ENCODE assay signal across 8 cellular contexts in genomic region chr22:43230983-43231723, GRCh38. TPM values are rescaled to one million over a fixed set of nuclear protein-coding genes. Genes with fewer than 3 reads are reported as not detected.
A peak's percentile ranks its signal among the peaks of the same experiment; 100 is the strongest.
DNase-seq lines count a peak whose midpoint lies in the region; ATAC-seq, FAIRE-seq and TF ChIP-seq lines count a peak whose summit lies in the region.

No MANE protein-coding gene starts in this region.

- H3K27ac ChIP-seq in lower lobe of right lung: no peak overlapping the region

- H3K4me3 Mint-ChIP-seq in chondrocyte (ENCODE audit: unreplicated experiment): no peak overlapping the region

- H3K4me1 ChIP-seq in lower lobe of right lung: no peaks in the 10 kb centered on the region

- H3K27me3 Mint-ChIP-seq in chondrocyte (ENCODE audit: low read depth): peaks cover 29% of the 10 kb centered on the region

- no peak overlapping the region for H3K4me3 ChIP-seq in lower lobe of right lung

- in situ Hi-C loops in ACHN (cut with HindIII; ENCODE audit: low pct_ligation_motif_present, low pct_unique_long_range_greater_than_20kb, low sequenced_read_pairs): no loop called here

- no peaks in the 10 kb centered on the region for H3K9me3 ChIP-seq in lower lobe of right lung

- H3K27me3 ChIP-seq in lower lobe of right lung (ENCODE audit: low read depth): no peaks in the 10 kb centered on the region

- peak; percentile 41 for DNase-seq in ACHN
- DNase-seq in GM12891 (ENCODE audit: insufficient read length, low spot score): peak; percentile 94
- peak; percentile 83 for DNase-seq in NCI-H2171 treated with DMSO at 0.1 percent for 48 hours (lab: John Stamatoyannopoulos, UW)
- peak; percentile 68 for DNase-seq in activated CD4-positive, CD25-positive, alpha-beta regulatory T cell treated with anti-CD3 and anti-CD28 coated beads, Interleukin-2, amount 50 U/mL, for 72 hours
- no peak for DNase-seq in chondrocyte (ENCODE audit: low spot score)
- DNase-seq in lower lobe of right lung: peak; percentile 67
- DNase-seq in stimulated activated CD8-positive, alpha-beta memory T cell treated with anti-CD3 and anti-CD28 coated beads, Interleukin-2, amount 100 ng/mL, for 48 hours (ENCODE audit: low read depth in 2 of 2): peak; percentile 36 to 52

- intact Hi-C loops in lower lobe of right lung (cut with DNase I): no loop called here

- ATAC-seq in lower lobe of right lung (peak; percentile 74 to 75), GM21515 (IDR thresholded peaks at IDR 0.05; ENCODE audit: unreplicated experiment) (no peak)

- no peak for TF ChIP-seq POLR2A in GM12891 (IDR thresholded peaks at IDR 0.05; ENCODE audit: low read depth, low read length)

- no peaks in the 10 kb centered on the region for H3K36me3 ChIP-seq in lower lobe of right lung

- peak; percentile 97 for TF ChIP-seq CTCF in chondrocyte (IDR thresholded peaks at IDR 0.05)
- peak; percentile 93 for TF ChIP-seq CTCF in lower lobe of right lung (IDR thresholded peaks at IDR 0.05)

- FAIRE-seq in GM12891 (lab: Jason Lieb, UNC): peak; percentile 95

- H3K4me1 Mint-ChIP-seq in chondrocyte (ENCODE audit: low read depth): peaks cover 10% of the 10 kb centered on the region

- H3K27ac Mint-ChIP-seq in chondrocyte (ENCODE audit: unreplicated experiment): peak overlapping the region; percentile 59

- peaks cover 2% of the 10 kb centered on the region for H3K36me3 Mint-ChIP-seq in chondrocyte (ENCODE audit: low read depth)

- no peaks in the 10 kb centered on the region for H3K9me3 Mint-ChIP-seq in chondrocyte (ENCODE audit: low read depth)

TF ChIP-seq in GM12891, 5 proteins besides CTCF, POLR2A, EP300 and RAD21:
- TF ChIP-seq POU2F2 (IDR thresholded peaks at IDR 0.05; ENCODE audit: low read depth, low read length) (no peak), SPI1 (IDR thresholded peaks at IDR 0.05; ENCODE audit: low read depth, low read length) (no peak), TAF1 (IDR thresholded peaks at IDR 0.05; ENCODE audit: low read depth, low read length) (no peak), PAX5 (IDR thresholded peaks at IDR 0.05; ENCODE audit: insufficient read depth, low read length, severe bottlenecking) (no peak), POLR2AphosphoS5 (IDR thresholded peaks at IDR 0.05; ENCODE audit: low read depth, low read length) (no peak)
TF ChIP-seq in GM12891: peak in this region for 0.

RNA-seq across cellular contexts. Expression of gene TTLL12, which starts 44.2 kb away (rescaled TPM):
- 30.0 TPM for polyA plus RNA-seq in GM12891 (2012; ENCODE audit: low read depth, missing spikeins)
- 33.5 to 36.4 TPM (median 35.6 TPM) in 3 replicates for total RNA-seq in chondrocyte
- 21.6 TPM for total RNA-seq in lower lobe of right lung
